In genomic region chr3:170562080-170562479, GRCh38 we compare ENCODE assay signal across 37 cellular contexts. TPM values are rescaled to one million over a fixed set of nuclear protein-coding genes. Genes with fewer than 3 reads are reported as not detected.
"Had no signal": no experiment of that assay in that cellular context is flagged by ENCODE, and none has a peak within 500 bp of the region (broad histone marks: within the 10 kb centered on the region; RNA-seq: fewer than 3 reads in every experiment).

No MANE protein-coding gene starts in this region.

- DNase-seq: Karpas-422, Kasumi-1, MG63, MM.1S, MV-4-11, NCI-H1048, NCI-H1092, NCI-H1092 treated with DMSO at 0.1 percent for 48 hours, NCI-H1105, NCI-H1105 treated with DMSO at 0.1 percent for 48 hours, NCI-H1417, NCI-H1417 treated with DMSO at 0.1 percent for 48 hours, NCI-H1436, NCI-H1436 treated with DMSO at 0.1 percent for 48 hours, NCI-H146, NCI-H1694, NCI-H1694 treated with DMSO at 0.1 percent for 48 hours, NCI-H187, NCI-H187 treated with DMSO at 0.1 percent for 48 hours, NCI-H1930, NCI-H2029, NCI-H2029 treated with DMSO at 0.1 percent for 48 hours, NCI-H2081, NCI-H2081 treated with DMSO at 0.1 percent for 48 hours, NCI-H2107, NCI-H2171, NCI-H2171 treated with DMSO at 0.1 percent for 48 hours, NCI-H2227 treated with DMSO at 0.1 percent for 48 hours, NCI-H226, NCI-H345, NCI-H446, NCI-H446 treated with DMSO at 0.1 percent for 48 hours, NCI-H510A, NCI-H510A treated with DMSO at 0.1 percent for 48 hours, NCI-H524 had no signal

- H3K36me3 ChIP-seq: MG63 had no signal

- H3K9me3 ChIP-seq: MG63 had no signal

- H3K4me3 ChIP-seq: MG63 had no signal

- H3K27me3 ChIP-seq: MG63 had no signal

RNA-seq across cellular contexts. Expression of gene SLC7A14, which starts 23.8 kb away (rescaled TPM):
- total RNA-seq: MCF 10A, NCI-H460 had no signal
